ENCODE assay signal across 27 cellular contexts in genomic region chr6:107697682-107698081, GRCh38.
DNase-seq lines count a peak whose midpoint lies in the region; FAIRE-seq and TF ChIP-seq lines count a peak whose summit lies in the region.
"Had no signal": no experiment of that assay in that cellular context is flagged by ENCODE, and none has a peak within 500 bp of the region (broad histone marks: within the 10 kb centered on the region; RNA-seq: fewer than 3 reads in every experiment).

No MANE protein-coding gene starts in this region.

- H3K4me1 ChIP-seq in neuronal stem cell (ENCODE audit: control insufficient read depth in 2 of 2, insufficient read depth in 1 of 2, low read depth in 1 of 2, low read length in 2 of 2): peaks cover 0 to 14% of the 10 kb centered on the region in 2 donors
- H3K4me1 ChIP-seq: ascending aorta, colonic mucosa, esophagus squamous epithelium had no signal

- H3K4me2 ChIP-seq in neuronal stem cell (ENCODE audit: insufficient read depth, low read length, poor library complexity, severe bottlenecking): no peak overlapping the region

- H2AK5ac ChIP-seq in neuronal stem cell (ENCODE audit: low read depth, low read length): no peak overlapping the region

- H3K27me3 ChIP-seq in neuronal stem cell (ENCODE audit: control insufficient read depth in 3 of 3, insufficient read depth in 3 of 3, low read depth in 1 of 3, low read length in 3 of 3): no peaks in the 10 kb centered on the region
- H3K27me3 ChIP-seq: ascending aorta, colonic mucosa, heart right ventricle, tibial artery had no signal

- no peak overlapping the region for H2BK5ac ChIP-seq in neuronal stem cell (ENCODE audit: low read length)

- H2BK12ac ChIP-seq in neuronal stem cell (ENCODE audit: low read length): no peak overlapping the region

- no peak overlapping the region for H3K14ac ChIP-seq in neuronal stem cell (ENCODE audit: low read length)

- H2AFZ ChIP-seq in neuronal stem cell (ENCODE audit: low read length): peak overlapping the region; percentile 38

- TF ChIP-seq CTCF in AG10803 (conservative IDR thresholded peaks at IDR 0.05; ENCODE audit: low read length): no peak
- TF ChIP-seq CTCF in choroid plexus epithelial cell (conservative IDR thresholded peaks at IDR 0.05; ENCODE audit: low read depth, low read length): no peak

- H3K23ac ChIP-seq in neuronal stem cell (ENCODE audit: low read depth, low read length, poor library complexity): no peak overlapping the region

- no peak overlapping the region for H3K18ac ChIP-seq in neuronal stem cell (ENCODE audit: low read length)

- no peak overlapping the region for H2BK15ac ChIP-seq in neuronal stem cell (ENCODE audit: low read length)

- no peaks in the 10 kb centered on the region for H3K79me1 ChIP-seq in neuronal stem cell (ENCODE audit: low read depth, low read length)

- WGBS in neuronal stem cell (ENCODE audit: extremely low coverage in 2 of 2, insufficient read length in 2 of 2, insufficient replicate concordance in 1 of 2), 2 donors: no CpG with 5 or more reads among the region's 5 CpGs

- peak; percentile 47 for DNase-seq in AG10803 (ENCODE audit: low read depth)
- peak; percentile 24 for DNase-seq in HT1080 (ENCODE audit: low read depth)
- DNase-seq in choroid plexus epithelial cell (ENCODE audit: low read depth): peak; percentile 56
- no peak for DNase-seq in neuronal stem cell (ENCODE audit: low spot score)
- no peak for DNase-seq in activated gamma-delta T cell treated with Interleukin-2 at 50 U/mL for 16 hours
- DNase-seq in GM12892 (ENCODE audit: insufficient read length): no peak
- no peak for DNase-seq in EL
- DNase-seq in NCI-H2171 treated with DMSO at 0.1 percent for 48 hours (lab: John Stamatoyannopoulos, UW): no peak
- DNase-seq: activated CD4-positive, alpha-beta memory T cell treated with anti-CD3 and anti-CD28 coated beads for 36 hours; activated CD4-positive, CD25-positive, alpha-beta regulatory T cell; activated naive CD4-positive, alpha-beta T cell; AML-193; CD8-positive, alpha-beta memory T cell; colonic mucosa; esophagus squamous epithelium; heart right ventricle; KG1; left colon; MV-4-11; NCI-H1694; small intestine; stimulated activated CD4-positive, alpha-beta T cell treated with anti-CD3 and anti-CD28 coated beads, Interleukin-2, amount 100 ng/mL, for 48 hours; stimulated activated naive CD4-positive, alpha-beta T cell treated with Interleukin-2 at 50 U/mL for 16 hours; T-helper 9 cell; tibial artery had no signal

- no peak overlapping the region for H3K4ac ChIP-seq in neuronal stem cell (ENCODE audit: low read length)

- H4K8ac ChIP-seq in neuronal stem cell (ENCODE audit: low read depth, low read length): no peak overlapping the region

- no peaks in the 10 kb centered on the region for H3K36me3 ChIP-seq in neuronal stem cell (replicated peaks in 1 of 2; ENCODE audit: control insufficient read depth in 2 of 2, insufficient read depth in 2 of 2, low read length in 2 of 2)
- H3K36me3 ChIP-seq: ascending aorta, colonic mucosa, esophagus squamous epithelium, heart right ventricle, tibial artery had no signal

- H3K4me3 ChIP-seq in AG10803 (ENCODE audit: low read length) (no peak overlapping the region), choroid plexus epithelial cell (ENCODE audit: low read depth, low read length) (no peak overlapping the region), neuronal stem cell (ENCODE audit: low read length in 2 of 2) (no peak overlapping the region)
- H3K4me3 ChIP-seq: ascending aorta, colonic mucosa, esophagus squamous epithelium, heart right ventricle, tibial artery had no signal

- no peak for FAIRE-seq in GM12892 (lab: Jason Lieb, UNC)
- FAIRE-seq: small intestine had no signal

- H3K9ac ChIP-seq in neuronal stem cell (ENCODE audit: low read depth, low read length, poor library complexity): no peak overlapping the region

- H2BK120ac ChIP-seq in neuronal stem cell (ENCODE audit: low read depth, low read length): no peak overlapping the region

- no peak overlapping the region for H4K91ac ChIP-seq in neuronal stem cell (ENCODE audit: low read depth, low read length, poor library complexity)

- no peak overlapping the region for H3K27ac ChIP-seq in neuronal stem cell (replicated peaks; ENCODE audit: low read length)
- H3K27ac ChIP-seq: ascending aorta, colonic mucosa, esophagus squamous epithelium, RWPE1 had no signal

- peaks cover 0 to 4% of the 10 kb centered on the region in 2 donors for H3K9me3 ChIP-seq in neuronal stem cell (replicated peaks in 1 of 2; ENCODE audit: control insufficient read depth in 2 of 2, insufficient read depth in 1 of 2, low read depth in 1 of 2, low read length in 2 of 2)
- H3K9me3 ChIP-seq: ascending aorta, colonic mucosa, esophagus squamous epithelium, tibial artery had no signal

- TF ChIP-seq POLR2A in GM12892 (IDR thresholded peaks at IDR 0.05; ENCODE audit: low read depth, low read length): no peak

Comparison
In these comparisons a context has a peak if more than half of its experiments do, and no peak if none do; other contexts are left out.
1. DNase-seq: peak in AG10803 (single experiment), HT1080 (single experiment) and choroid plexus epithelial cell (single experiment); none in neuronal stem cell (single experiment), activated gamma-delta T cell treated with Interleukin-2 at 50 U/mL for 16 hours (single experiment), GM12892 (single experiment), EL (single experiment) and NCI-H2171 treated with DMSO at 0.1 percent for 48 hours (single experiment).